In the genomic region with DNA sequence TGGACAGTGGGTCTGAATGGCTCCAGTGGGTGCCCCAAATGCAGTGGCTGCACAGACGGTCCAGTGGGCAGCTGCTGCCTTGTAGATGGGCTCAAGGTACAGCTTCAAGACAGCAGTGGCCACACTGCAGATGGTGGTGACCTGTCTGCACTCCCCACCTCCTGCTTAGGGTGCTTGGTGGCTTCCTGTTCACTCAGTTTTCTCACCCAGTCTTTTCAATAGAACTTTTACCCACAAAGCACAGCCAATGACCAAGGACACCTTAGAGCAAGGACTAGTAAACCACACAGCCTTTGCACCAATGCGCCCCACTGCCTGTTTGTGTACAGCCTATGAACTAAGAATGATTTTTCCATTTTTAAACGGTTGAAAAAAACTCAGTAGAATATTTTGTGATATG, we compare ENCODE assay signal across 22 cellular contexts.
"Had no signal": no experiment of that assay in that cellular context is flagged by ENCODE, and none has a peak within 500 bp of the region (broad histone marks: within the 10 kb centered on the region; RNA-seq: fewer than 3 reads in every experiment).

No MANE protein-coding gene starts in this region.

- DNase-seq: activated effector memory CD4-positive, alpha-beta T cell treated with anti-CD3 and anti-CD28 coated beads, Interleukin-2, amount 50 U/mL, for 16 hours; activated naive CD4-positive, alpha-beta T cell treated with anti-CD3 and anti-CD28 coated beads, Interleukin-2, amount 50 U/mL, for 16 hours; activated T-cell treated with anti-CD3 and anti-CD28 coated beads, Interleukin-2, amount 50 U/mL, for 72 hours; adrenal gland; cerebellar nuclear complex; cortex of kidney; effector CD8-positive, alpha-beta T cell; heart right ventricle; left ventricle myocardium superior; naive thymus-derived CD8-positive, alpha-beta T cell; stimulated activated CD4-positive, alpha-beta T cell treated with anti-CD3 and anti-CD28 coated beads, Interleukin-4, amount 100 ng/mL, for 1 hour; thyroid gland; uterus had no signal

- H3K27me3 ChIP-seq: adrenal gland, breast epithelium, esophagus muscularis mucosa, gastroesophageal sphincter, heart right ventricle, thyroid gland, uterus had no signal

- H3K4me1 ChIP-seq: adrenal gland, breast epithelium, esophagus muscularis mucosa, gastroesophageal sphincter, thyroid gland, uterus had no signal

- H3K9me3 ChIP-seq: adrenal gland, breast epithelium, esophagus muscularis mucosa, gastroesophageal sphincter, heart right ventricle, thyroid gland, uterus had no signal

- ATAC-seq: gastroesophageal sphincter; left ventricle myocardium superior; naive thymus-derived CD8-positive, alpha-beta T cell; sciatic nerve had no signal

- H3K27me3 Mint-ChIP-seq: naive thymus-derived CD8-positive, alpha-beta T cell had no signal

- H3K4me3 Mint-ChIP-seq: activated T-cell treated with anti-CD3 and anti-CD28 coated beads, Interleukin-2, amount 50 U/mL, for 72 hours; T-helper 2 cell treated with Interferon-gamma antibody and Interleukin-4, amounts not matched to agents 5 μg/mL and 100 μg/mL, for 36 hours had no signal

- H3K27ac ChIP-seq: adrenal gland, breast epithelium, esophagus muscularis mucosa, gastroesophageal sphincter, heart right ventricle, thyroid gland, uterus had no signal

- FAIRE-seq: astrocyte, endothelial cell of umbilical vein, TTC549 had no signal

- H3K9me3 Mint-ChIP-seq: activated T-cell treated with anti-CD3 and anti-CD28 coated beads, Interleukin-2, amount 50 U/mL, for 72 hours; naive thymus-derived CD8-positive, alpha-beta T cell; T-helper 2 cell treated with Interferon-gamma antibody and Interleukin-4, amounts not matched to agents 5 μg/mL and 100 μg/mL, for 36 hours had no signal

- H3K27ac Mint-ChIP-seq: activated T-cell treated with anti-CD3 and anti-CD28 coated beads, Interleukin-2, amount 50 U/mL, for 72 hours; naive thymus-derived CD8-positive, alpha-beta T cell; T-helper 2 cell treated with Interferon-gamma antibody and Interleukin-4, amounts not matched to agents 5 μg/mL and 100 μg/mL, for 36 hours had no signal

- H3K4me2 ChIP-seq: smooth muscle cell had no signal

- H3K36me3 ChIP-seq: adrenal gland, breast epithelium, esophagus muscularis mucosa, gastroesophageal sphincter, heart right ventricle, thyroid gland, uterus had no signal

- H3K36me3 Mint-ChIP-seq: naive thymus-derived CD8-positive, alpha-beta T cell had no signal

- H3K4me3 ChIP-seq: adrenal gland, breast epithelium, esophagus muscularis mucosa, gastroesophageal sphincter, heart right ventricle, smooth muscle cell, thyroid gland, uterus had no signal
